Comparison of ENCODE assay signal across 13 cellular contexts in genomic region chr13:48530833-48531232, GRCh38. TPM values are rescaled to one million over a fixed set of nuclear protein-coding genes. Genes with fewer than 3 reads are reported as not detected.
A peak's percentile ranks its signal among the peaks of the same experiment; 100 is the strongest.
DNase-seq lines count a peak whose midpoint lies in the region; ATAC-seq and TF ChIP-seq lines count a peak whose summit lies in the region.
"Had no signal": no experiment of that assay in that cellular context is flagged by ENCODE, and none has a peak within 500 bp of the region (broad histone marks: within the 10 kb centered on the region; RNA-seq: fewer than 3 reads in every experiment).

No MANE protein-coding gene starts in this region.

- peaks cover 5 to 6% of the 10 kb centered on the region in 2 donors for H3K4me1 ChIP-seq in muscle layer of duodenum (ENCODE audit: control insufficient read depth in 1 of 2, insufficient read depth in 2 of 2, low read length in 2 of 2)

- H3K36me3 Mint-ChIP-seq in CD4-positive, alpha-beta T cell (ENCODE audit: low read depth) = peaks cover 5% of the 10 kb centered on the region
- H3K36me3 Mint-ChIP-seq in activated CD8-positive, alpha-beta T cell treated with anti-CD3 and anti-CD28 coated beads, Interleukin-2, amount 10 ng/mL, durations not matched to agents 7 days and 5 days (ENCODE audit: low read depth) = peaks cover 47% of the 10 kb centered on the region
- H3K36me3 Mint-ChIP-seq: WTC11 had no signal

- peak overlapping the region; percentile 97 for H3K4me3 Mint-ChIP-seq in CD4-positive, alpha-beta T cell
- peak overlapping the region; percentile 92 for H3K4me3 Mint-ChIP-seq in activated CD8-positive, alpha-beta T cell treated with anti-CD3 and anti-CD28 coated beads, Interleukin-2, amount 10 ng/mL, durations not matched to agents 7 days and 5 days

- intact Hi-C loops in CD4-positive, alpha-beta T cell (cut with DNase I, micrococcal nuclease) = loop anchor here in 1 of 2 experiments (2.0 to 5.0 kb wide), 4 partner anchors 24 to 229 kb away; partner anchors contain the start of genes LPAR6 and RB1

- H3K9me3 ChIP-seq in CD4-positive, alpha-beta T cell (ENCODE audit: control insufficient read depth, low read length) = no peaks in the 10 kb centered on the region
- no peaks in the 10 kb centered on the region for H3K9me3 ChIP-seq in muscle layer of duodenum (ENCODE audit: control insufficient read depth in 1 of 2, low read length in 2 of 2)
- H3K9me3 ChIP-seq: stomach had no signal

- CTCF ChIA-PET in CD4-positive, alpha-beta T cell (lab: Charles Lee) = interaction anchor here (1.2 kb wide), 1 partner anchor 26 kb away, joined by 3 read pairs; no protein-coding TSS in a partner anchor
- CTCF ChIA-PET in activated CD8-positive, alpha-beta T cell treated with anti-CD3 and anti-CD28 coated beads, Interleukin-2, amount 10 ng/mL, durations not matched to agents 7 days and 5 days (lab: Charles Lee) = interaction anchor here (1.4 to 2.6 kb wide), 2 partner anchors 37 to 50 kb away, joined by 3 to 9 read pairs; no protein-coding TSS in a partner anchor

- H3K4me1 Mint-ChIP-seq in CD4-positive, alpha-beta T cell (ENCODE audit: low read depth) = peaks cover 30% of the 10 kb centered on the region
- H3K4me1 Mint-ChIP-seq in activated CD8-positive, alpha-beta T cell treated with anti-CD3 and anti-CD28 coated beads, Interleukin-2, amount 10 ng/mL, durations not matched to agents 7 days and 5 days (ENCODE audit: low read depth) = peaks cover 52% of the 10 kb centered on the region

- H3K36me3 ChIP-seq in GM06990 (ENCODE audit: control insufficient read depth, insufficient read depth, low read length) (no peaks in the 10 kb centered on the region), muscle layer of duodenum (ENCODE audit: control insufficient read depth in 1 of 2, insufficient read depth in 2 of 2, low read length in 2 of 2) (no peaks in the 10 kb centered on the region)
- H3K36me3 ChIP-seq: stomach had no signal

- H3K9me3 Mint-ChIP-seq in CD4-positive, alpha-beta T cell = no peaks in the 10 kb centered on the region
- H3K9me3 Mint-ChIP-seq in activated CD8-positive, alpha-beta T cell treated with anti-CD3 and anti-CD28 coated beads, Interleukin-2, amount 10 ng/mL, durations not matched to agents 7 days and 5 days (ENCODE audit: insufficient read depth) = peaks cover 6% of the 10 kb centered on the region
- H3K9me3 Mint-ChIP-seq: WTC11 had no signal

- H3K27me3 Mint-ChIP-seq in CD4-positive, alpha-beta T cell = no peaks in the 10 kb centered on the region
- H3K27me3 Mint-ChIP-seq in activated CD8-positive, alpha-beta T cell treated with anti-CD3 and anti-CD28 coated beads, Interleukin-2, amount 10 ng/mL, durations not matched to agents 7 days and 5 days (ENCODE audit: low read depth) = no peaks in the 10 kb centered on the region

- DNase-seq in CD4-positive, alpha-beta T cell = no peak
- DNase-seq in GM06990 (ENCODE audit: extremely low read depth, insufficient read length) = peak; percentile 25
- no peak for DNase-seq in activated CD8-positive, alpha-beta T cell treated with anti-CD3 and anti-CD28 coated beads, Interleukin-2, amount 10 ng/mL, durations not matched to agents 7 days and 5 days
- no peak for DNase-seq in hypothalamus (lab: John Stamatoyannopoulos, UW)
- no peak for DNase-seq in NCI-H1436 treated with DMSO at 0.1 percent for 48 hours (lab: John Stamatoyannopoulos, UW)
- DNase-seq: activated effector memory CD4-positive, alpha-beta T cell treated with Interleukin-2 at 50 U/mL for 16 hours; GF-D8; head of caudate nucleus; MV-4-11; stomach had no signal

- no peaks in the 10 kb centered on the region for H3K27me3 ChIP-seq in CD4-positive, alpha-beta T cell (ENCODE audit: control insufficient read depth, insufficient read depth, low read length)
- no peaks in the 10 kb centered on the region for H3K27me3 ChIP-seq in GM06990 (replicated peaks; ENCODE audit: control insufficient read depth, insufficient read depth, low read length)
- no peaks in the 10 kb centered on the region for H3K27me3 ChIP-seq in muscle layer of duodenum (ENCODE audit: low read depth, low read length)
- H3K27me3 ChIP-seq: stomach had no signal

- peak overlapping the region; percentile 12 for H3K4me3 ChIP-seq in GM06990 (replicated peaks; ENCODE audit: low read depth, low read length)
- no peak overlapping the region for H3K4me3 ChIP-seq in muscle layer of duodenum (ENCODE audit: low read depth in 1 of 2, low read length in 2 of 2)

- POLR2A ChIA-PET in CD4-positive, alpha-beta T cell (lab: Charles Lee) = interaction anchor here (1.4 to 4.9 kb wide), 5 partner anchors 8 to 196 kb away, joined by 4 to 132 read pairs (median 5); no protein-coding TSS in a partner anchor
- POLR2A ChIA-PET in activated CD8-positive, alpha-beta T cell treated with anti-CD3 and anti-CD28 coated beads, Interleukin-2, amount 10 ng/mL, durations not matched to agents 7 days and 5 days (lab: Charles Lee) = interaction anchor here (0.7 to 3.6 kb wide), 2 partner anchors 25 to 38 kb away, joined by 3 to 30 read pairs; no protein-coding TSS in a partner anchor

- no peak for ATAC-seq in CD4-positive, alpha-beta T cell (ENCODE audit: poor library complexity)
- no peak for ATAC-seq in activated CD8-positive, alpha-beta T cell treated with anti-CD3 and anti-CD28 coated beads, Interleukin-2, amount 10 ng/mL, durations not matched to agents 7 days and 5 days
- ATAC-seq in GM21619 (IDR thresholded peaks at IDR 0.05; ENCODE audit: unreplicated experiment) = no peak
- ATAC-seq: WTC11 had no signal

- H3K27ac Mint-ChIP-seq in CD4-positive, alpha-beta T cell = peak overlapping the region; percentile 90
- H3K27ac Mint-ChIP-seq in activated CD8-positive, alpha-beta T cell treated with anti-CD3 and anti-CD28 coated beads, Interleukin-2, amount 10 ng/mL, durations not matched to agents 7 days and 5 days = no peak overlapping the region
- H3K27ac Mint-ChIP-seq: WTC11 had no signal

- H3K27ac ChIP-seq in CD4-positive, alpha-beta T cell (ENCODE audit: low read depth, low read length) = no peak overlapping the region
- H3K27ac ChIP-seq in muscle layer of duodenum (ENCODE audit: low read length) = peak overlapping the region; percentile 99

- no peak for TF ChIP-seq CTCF in CD4-positive, alpha-beta T cell (IDR thresholded peaks at IDR 0.05)
- TF ChIP-seq CTCF in GM06990 (IDR thresholded peaks at IDR 0.05; ENCODE audit: insufficient read depth, low read length, poor library complexity, severe bottlenecking) = no peak

RNA-seq across cellular contexts. Expression of gene RCBTB2, which starts 2.0 kb away (rescaled TPM):
- total RNA-seq in CD4-positive, alpha-beta T cell = 1 to 10 TPM; 6.1 to 6.5 TPM
- total RNA-seq in activated CD8-positive, alpha-beta T cell treated with anti-CD3 and anti-CD28 coated beads, Interleukin-2, amount 10 ng/mL, durations not matched to agents 7 days and 5 days = 10 to 100 TPM; 31.0 to 31.5 TPM

Comparison
In these comparisons a context has a peak if more than half of its experiments do, and no peak if none do; other contexts are left out.
1. RNA of gene RCBTB2, which starts 2.0 kb away (total RNA-seq): 31.0 to 31.5 TPM in activated CD8-positive, alpha-beta T cell treated with anti-CD3 and anti-CD28 coated beads, Interleukin-2, amount 10 ng/mL, durations not matched to agents 7 days and 5 days; 6.1 to 6.5 TPM in CD4-positive, alpha-beta T cell; every median in the first group is over 4 times any median in the second.